ENCODE assay signal across 37 cellular contexts in genomic region chr1:8989061-8989460, GRCh38. TPM values are rescaled to one million over a fixed set of nuclear protein-coding genes. Genes with fewer than 3 reads are reported as not detected.
"Had no signal": no experiment of that assay in that cellular context is flagged by ENCODE, and none has a peak within 500 bp of the region (broad histone marks: within the 10 kb centered on the region; RNA-seq: fewer than 3 reads in every experiment).

No MANE protein-coding gene starts in this region.

- H3K27ac ChIP-seq: adrenal gland, breast epithelium, cardiac muscle cell, esophagus muscularis mucosa, foreskin keratinocyte, gastrocnemius medialis, heart left ventricle, VCaP had no signal

- H3K9me3 ChIP-seq: adrenal gland, breast epithelium, esophagus muscularis mucosa, gastrocnemius medialis, heart left ventricle had no signal

- H3K4me3 ChIP-seq: adrenal gland, breast epithelium, cardiac muscle cell, esophagus muscularis mucosa, gastrocnemius medialis, heart left ventricle had no signal

- H3K4me1 ChIP-seq: breast epithelium had no signal

- H3K27me3 ChIP-seq: adrenal gland, breast epithelium, cardiac muscle cell, esophagus muscularis mucosa, foreskin keratinocyte, gastrocnemius medialis, heart left ventricle had no signal

- H3K27me3 Mint-ChIP-seq: activated CD4-positive, alpha-beta T cell treated with anti-CD3 and anti-CD28 coated beads, Interleukin-2, amount 10 ng/mL, durations not matched to agents 7 days and 5 days; activated CD8-positive, alpha-beta memory T cell treated with anti-CD3 and anti-CD28 coated beads, Interleukin-2, amount 10 ng/mL, durations not matched to agents 7 days and 5 days; activated naive CD4-positive, alpha-beta T cell treated with anti-CD3 and anti-CD28 coated beads, Interleukin-2, amount 50 U/mL, for 24 hours; activated naive CD8-positive, alpha-beta T cell treated with anti-CD3 and anti-CD28 coated beads for 36 hours; activated T-cell treated with anti-CD3 and anti-CD28 coated beads, Interleukin-2, amount 50 U/mL, for 24 hours; brain; effector memory CD8-positive, alpha-beta T cell had no signal

- H3K36me3 Mint-ChIP-seq: activated CD8-positive, alpha-beta memory T cell treated with anti-CD3 and anti-CD28 coated beads, Interleukin-2, amount 10 ng/mL, durations not matched to agents 7 days and 5 days; activated naive CD4-positive, alpha-beta T cell treated with anti-CD3 and anti-CD28 coated beads, Interleukin-2, amount 50 U/mL, for 24 hours; activated naive CD8-positive, alpha-beta T cell treated with anti-CD3 and anti-CD28 coated beads for 36 hours; brain had no signal

- FAIRE-seq: colon had no signal

- ATAC-seq: effector memory CD8-positive, alpha-beta T cell; gastrocnemius medialis; heart left ventricle; WTC11 had no signal

- H3K27ac Mint-ChIP-seq: activated naive CD4-positive, alpha-beta T cell treated with anti-CD3 and anti-CD28 coated beads, Interleukin-2, amount 50 U/mL, for 24 hours; activated naive CD8-positive, alpha-beta T cell treated with anti-CD3 and anti-CD28 coated beads for 36 hours; activated T-cell treated with anti-CD3 and anti-CD28 coated beads, Interleukin-2, amount 50 U/mL, for 72 hours; effector memory CD8-positive, alpha-beta T cell; WTC11 had no signal

- H3K36me3 ChIP-seq: adrenal gland, breast epithelium, cardiac muscle cell, esophagus muscularis mucosa, gastrocnemius medialis, heart left ventricle had no signal

- H3K4me3 Mint-ChIP-seq: activated CD4-positive, alpha-beta memory T cell treated with anti-CD3 and anti-CD28 coated beads, Interleukin-2, amount 10 ng/mL, durations not matched to agents 7 days and 5 days; activated CD4-positive, alpha-beta T cell treated with anti-CD3 and anti-CD28 coated beads, Interleukin-2, amount 10 ng/mL, durations not matched to agents 7 days and 5 days; activated CD8-positive, alpha-beta memory T cell treated with anti-CD3 and anti-CD28 coated beads, Interleukin-2, amount 10 ng/mL, durations not matched to agents 7 days and 5 days; activated naive CD4-positive, alpha-beta T cell treated with anti-CD3 and anti-CD28 coated beads, Interleukin-2, amount 50 U/mL, for 24 hours; activated naive CD8-positive, alpha-beta T cell treated with anti-CD3 and anti-CD28 coated beads for 36 hours; activated naive CD8-positive, alpha-beta T cell treated with anti-CD3 and anti-CD28 coated beads, Interleukin-2, amount 50 U/mL, for 24 hours; activated T-cell treated with anti-CD3 and anti-CD28 coated beads, Interleukin-2, amount 50 U/mL, for 24 hours; activated T-cell treated with anti-CD3 and anti-CD28 coated beads, Interleukin-2, amount 50 U/mL, for 72 hours; brain; central memory CD8-positive, alpha-beta T cell; effector memory CD8-positive, alpha-beta T cell; WTC11 had no signal

- H3K9me3 Mint-ChIP-seq: activated CD4-positive, alpha-beta memory T cell treated with anti-CD3 and anti-CD28 coated beads, Interleukin-2, amount 10 ng/mL, durations not matched to agents 7 days and 5 days; activated naive CD4-positive, alpha-beta T cell treated with anti-CD3 and anti-CD28 coated beads, Interleukin-2, amount 50 U/mL, for 24 hours; activated naive CD8-positive, alpha-beta T cell treated with anti-CD3 and anti-CD28 coated beads, Interleukin-2, amount 50 U/mL, for 24 hours; central memory CD8-positive, alpha-beta T cell; effector memory CD8-positive, alpha-beta T cell had no signal

- DNase-seq: activated CD4-positive, alpha-beta T cell treated with anti-CD3 and anti-CD28 coated beads for 1 hour; activated CD4-positive, alpha-beta T cell treated with anti-CD3 and anti-CD28 coated beads for 4 hours; activated CD4-positive, alpha-beta T cell treated with anti-CD3 and anti-CD28 coated beads, Interleukin-2, amount 10 ng/mL, durations not matched to agents 7 days and 5 days; activated CD4-positive, alpha-beta T cell treated with anti-CD3 and anti-CD28 coated beads, Interleukin-2, amount 50 U/mL, for 4 hours; activated CD8-positive, alpha-beta memory T cell treated with anti-CD3 and anti-CD28 coated beads, Interleukin-2, amount 50 U/mL, for 4 hours; activated gamma-delta T cell; activated naive CD4-positive, alpha-beta T cell; activated naive CD8-positive, alpha-beta T cell treated with anti-CD3 and anti-CD28 coated beads for 36 hours; activated naive CD8-positive, alpha-beta T cell treated with anti-CD3 and anti-CD28 coated beads, Interleukin-2, amount 50 U/mL, for 24 hours; activated T-cell treated with anti-CD3 and anti-CD28 coated beads, Interleukin-2, amount 50 U/mL, for 24 hours; activated T-cell treated with anti-CD3 and anti-CD28 coated beads, Interleukin-2, amount 50 U/mL, for 72 hours; adrenal gland; amygdala; aorta; cortex of kidney; dermis blood vessel endothelial cell; effector CD4-positive, alpha-beta T cell; effector memory CD8-positive, alpha-beta T cell; erythroblast; gastrocnemius medialis; glutamatergic neuron had no signal

RNA-seq across cellular contexts. Expression of gene SLC2A7, which starts 37.2 kb away (rescaled TPM):
- total RNA-seq: activated CD4-positive, alpha-beta memory T cell treated with anti-CD3 and anti-CD28 coated beads, Interleukin-2, amount 10 ng/mL, durations not matched to agents 7 days and 5 days; activated CD4-positive, alpha-beta T cell treated with anti-CD3 and anti-CD28 coated beads, Interleukin-2, amount 10 ng/mL, durations not matched to agents 7 days and 5 days; activated CD8-positive, alpha-beta memory T cell treated with anti-CD3 and anti-CD28 coated beads for 36 hours; activated CD8-positive, alpha-beta memory T cell treated with anti-CD3 and anti-CD28 coated beads, Interleukin-2, amount 10 ng/mL, durations not matched to agents 7 days and 5 days; adrenal gland; aorta; breast epithelium; cardiac muscle cell; cerebellum; esophagus muscularis mucosa; foreskin keratinocyte; gastrocnemius medialis; T-helper 1 cell treated with Interleukin-12 subunit alpha and Interleukin-12 subunit beta and Interleukin-4 antibody, amounts not matched to agents 30 ng/mL and 1 ng/mL, for 36 hours; WTC11 had no signal
- polyA plus RNA-seq: adrenal gland, aorta, cardiac muscle cell, foreskin keratinocyte had no signal

RNA-seq across cellular contexts. Expression of gene CA6, which starts 43.4 kb away (rescaled TPM):
- total RNA-seq: adrenal gland, aorta, breast epithelium, cardiac muscle cell, cerebellum, dermis blood vessel endothelial cell, esophagus muscularis mucosa, foreskin keratinocyte, gastrocnemius medialis, heart left ventricle had no signal
- polyA plus RNA-seq: adrenal gland, aorta, cardiac muscle cell, foreskin keratinocyte, heart left ventricle had no signal
